Comparison of ENCODE assay signal across 11 cellular contexts in genomic region chr15:88120021-88120420, GRCh38.
"Had no signal": no experiment of that assay in that cellular context is flagged by ENCODE, and none has a peak within 500 bp of the region (broad histone marks: within the 10 kb centered on the region; RNA-seq: fewer than 3 reads in every experiment).

No MANE protein-coding gene starts in this region.

- DNase-seq: effector memory CD8-positive, alpha-beta T cell; gastrocnemius medialis; mucosa of descending colon; naive thymus-derived CD8-positive, alpha-beta T cell; psoas muscle; retina; right lobe of liver; stimulated activated CD4-positive, alpha-beta T cell treated with anti-CD3 and anti-CD28 coated beads, Interleukin-4, amount 100 ng/mL, for 1 hour; stimulated activated CD8-positive, alpha-beta memory T cell treated with anti-CD3 and anti-CD28 coated beads, Interleukin-4, amount 100 ng/mL, for 48 hours; stimulated activated naive CD8-positive, alpha-beta T cell treated with anti-CD3 and anti-CD28 coated beads, Interleukin-15, Interleukin-2, amounts not matched to agents 100 U/mL and 50 U/mL, for 24 hours; thyroid gland had no signal
